30 cellular contexts compared by ENCODE assay signal in genomic region chr14:104900639-104901512, GRCh38. TPM values are rescaled to one million over a fixed set of nuclear protein-coding genes. Genes with fewer than 3 reads are reported as not detected.
DNase-seq lines count a peak whose midpoint lies in the region; ATAC-seq, FAIRE-seq and TF ChIP-seq lines count a peak whose summit lies in the region.
"Had no signal": no experiment of that assay in that cellular context is flagged by ENCODE, and none has a peak within 500 bp of the region (broad histone marks: within the 10 kb centered on the region; RNA-seq: fewer than 3 reads in every experiment).

No MANE protein-coding gene starts in this region.

- H3K4me1 ChIP-seq in A549 = peaks cover 7% of the 10 kb centered on the region
- H3K4me1 ChIP-seq in spleen = peaks cover 0 to 10% (median 0%) of the 10 kb centered on the region in 6 donors
- H3K4me1 ChIP-seq: SJSA1 had no signal

- 69% methylated on average over 12 of the region's 12 CpGs for WGBS in A549 (ENCODE audit: missing lambda C conversion rate)
- 80 to 88% (median 81%) methylated on average over 12 of the region's 12 CpGs for whole genome bisulfite sequencing in spleen, 5 donors

- no peak overlapping the region for H3K4me2 ChIP-seq in A549
- H3K4me2 ChIP-seq: PC-9 had no signal

- TF ChIP-seq CTCF in A549 (IDR thresholded peaks at IDR 0.05) (no peak), GM12865 (IDR thresholded peaks at IDR 0.05; ENCODE audit: insufficient read depth, low read depth, low read length, missing control alignments) (no peak), GM20000 (IDR thresholded peaks at IDR 0.05; ENCODE audit: extremely low read depth, missing control alignments) (no peak), spleen (IDR thresholded peaks at IDR 0.05 in 8 of 11, conservative IDR thresholded peaks at IDR 0.05 in 3 of 11) (no peak)

- H3K27ac ChIP-seq in A549 (no peak overlapping the region), spleen (no peak overlapping the region)
- H3K27ac ChIP-seq: GM23248, PC-9, SJSA1 had no signal

- peaks cover 0 to 37% (median 0%) of the 10 kb centered on the region in 7 donors for H3K27me3 ChIP-seq in spleen (replicated peaks in 1 of 7)
- H3K27me3 ChIP-seq: SJSA1 had no signal

- no peak for DNase-seq in A549 (ENCODE audit: low read depth in 1 of 2, low spot score in 1 of 2)
- peak; percentile 61 for DNase-seq in GM12865 (ENCODE audit: low read depth)
- peak; percentile 56 for DNase-seq in GM20000 (ENCODE audit: low spot score)
- peak; percentile 55 for DNase-seq in RPMI8226
- no peak for DNase-seq in NCI-H2171 treated with DMSO at 0.1 percent for 48 hours (lab: John Stamatoyannopoulos, UW)
- DNase-seq in Kasumi-1 (lab: John Stamatoyannopoulos, UW) = no peak
- DNase-seq in naive thymus-derived CD8-positive, alpha-beta T cell = no peak
- no peak for DNase-seq in spleen
- DNase-seq: C1 segment of cervical spinal cord, COR-L47, DMS53, GM23248, H7, NCI-H1048, NCI-H1417 treated with DMSO at 0.1 percent for 48 hours, NCI-H187, NCI-H2081 treated with DMSO at 0.1 percent for 48 hours, NCI-H2171, NCI-H524, NCI-H748 treated with DMSO at 0.1 percent for 48 hours, PC-9, Right ventricle myocardium superior, T-helper 2 cell had no signal

- H3K9me3 ChIP-seq in A549 (peaks cover 7% of the 10 kb centered on the region; the same call in 1 of the 3 replicates), spleen (no peaks in the 10 kb centered on the region)

- H3K27ac Mint-ChIP-seq in naive thymus-derived CD8-positive, alpha-beta T cell = no peak overlapping the region
- H3K27ac Mint-ChIP-seq: CD4-positive, alpha-beta memory T cell had no signal

- no peaks in the 10 kb centered on the region for H3K9me3 Mint-ChIP-seq in naive thymus-derived CD8-positive, alpha-beta T cell
- H3K9me3 Mint-ChIP-seq: CD4-positive, alpha-beta memory T cell had no signal

- H3K36me3 ChIP-seq in spleen = no peaks in the 10 kb centered on the region
- H3K36me3 ChIP-seq: SJSA1 had no signal

- H3K4me1 Mint-ChIP-seq in naive thymus-derived CD8-positive, alpha-beta T cell = peaks cover 0 to 5% (median 3%) of the 10 kb centered on the region in 4 donors

- peaks cover 7 to 22% (median 15%) of the 10 kb centered on the region in 5 donors for H3K27me3 Mint-ChIP-seq in naive thymus-derived CD8-positive, alpha-beta T cell

- intact Hi-C loops in spleen (cut with DNase I; ENCODE audit: low total_unique reads) = no loop called here

- H3K4me3 Mint-ChIP-seq in naive thymus-derived CD8-positive, alpha-beta T cell = no peak overlapping the region

- CTCF ChIA-PET in A549 (lab: Yijun Ruan, JAX) = interaction anchor here (0.9 to 2.3 kb wide), 5 partner anchors 12 to 145 kb away, joined by 3 to 9 read pairs (median 4); no protein-coding TSS in a partner anchor

- no peak for TF ChIP-seq EP300 in A549 (IDR thresholded peaks at IDR 0.05)

- no peak for ATAC-seq in A549
- ATAC-seq in naive thymus-derived CD8-positive, alpha-beta T cell = no peak
- ATAC-seq: HepG2 had no signal

- TF ChIP-seq POLR2A in A549 (IDR thresholded peaks at IDR 0.05; ENCODE audit: low read length) (no peak), spleen (IDR thresholded peaks at IDR 0.05) (no peak)

- TF ChIP-seq RAD21 in A549 (conservative IDR thresholded peaks at IDR 0.05 in 1 of 2, IDR thresholded peaks at IDR 0.05 in 1 of 2) = no peak

- peak; percentile 39 for FAIRE-seq in A549 (lab: Jason Lieb, UNC)
- FAIRE-seq: A204.1, HepG2 had no signal

- H3K36me3 Mint-ChIP-seq in naive thymus-derived CD8-positive, alpha-beta T cell = no peaks in the 10 kb centered on the region
- H3K36me3 Mint-ChIP-seq: CD4-positive, alpha-beta memory T cell had no signal

- no peak overlapping the region for H3K4me3 ChIP-seq in A549
- no peak overlapping the region for H3K4me3 ChIP-seq in GM12865 (ENCODE audit: low read depth, low read length)
- H3K4me3 ChIP-seq in spleen = no peak overlapping the region
- H3K4me3 ChIP-seq: GM23248, PC-9, SJSA1 had no signal

- POLR2A ChIA-PET in A549 (lab: Yijun Ruan, JAX) = no interaction called here
- POLR2A ChIA-PET in naive thymus-derived CD8-positive, alpha-beta T cell (lab: Charles Lee) = no interaction called here

TF ChIP-seq in A549, 52 proteins besides CTCF, POLR2A, EP300 and RAD21:
- TF ChIP-seq MYC (IDR thresholded peaks at IDR 0.05; ENCODE audit: borderline replicate concordance, low read length) (no peak), NFE2L2 (conservative IDR thresholded peaks at IDR 0.05; ENCODE audit: low read length) (no peak)
TF ChIP-seq in A549: peak in this region for 0.

RNA-seq across cellular contexts. Expression of gene PLD4, which starts 23.8 kb away (rescaled TPM):
- 0.01 TPM in 2 replicates for polyA plus RNA-seq in A549 (2011; rRNA removed)
- 0.03 TPM in 1 of 2 replicates, not detected in the other for polyA plus RNA-seq in A549 (2012; cell fraction: cytosol; rRNA removed)
- 0.06 and 0.11 TPM in 2 replicates for polyA plus RNA-seq in A549 (2012; cell fraction: nucleus; rRNA removed)
- polyA plus RNA-seq in A549 (2017; fragmentation: RNase III; extraction: RNeasy Plus Mini Kit Qiagen cat#74134 plus additional on column Dnase treatment) = 0.01 TPM in 2 of 3 replicates, not detected in the other
- 0.17 TPM in 1 of 2 replicates, not detected in the other for polyA minus RNA-seq in A549 (2011; rRNA and poly(A)+ RNA removed)
- total RNA-seq in naive thymus-derived CD8-positive, alpha-beta T cell = 1 to 10 TPM; 1.2 to 2.2 TPM
- polyA plus RNA-seq in naive thymus-derived CD8-positive, alpha-beta T cell = under 1 TPM in 2 of 3 donors, not detected in 1; 0.08 to 0.13 TPM
- total RNA-seq in spleen = 10 to 100 TPM in 6 of 7 donors, 1 to 10 TPM in 1; 5.4 to 30.2 (median 13.9) TPM
- 10 to 100 TPM; 25.8 to 31.3 (median 29.8) TPM for polyA plus RNA-seq in spleen
- total RNA-seq: CD4-positive, alpha-beta memory T cell; Daoy; G401; GM23248; H7; HepG2; PC-9; RPMI7951; SJSA1 had no signal
- polyA plus RNA-seq: GM23248, HepG2 had no signal

RNA-seq across cellular contexts. Expression of gene CEP170B, which starts 35.8 kb away (rescaled TPM):
- polyA plus RNA-seq in A549 (2011; rRNA removed) (3.9 and 4.5 TPM in 2 replicates), A549 (2017; fragmentation: RNase III; extraction: RNeasy Plus Mini Kit Qiagen cat#74134 plus additional on column Dnase treatment) (13.1 to 14.3 TPM (median 13.5 TPM) in 3 replicates), spleen (1 to 10 TPM in 1 of 3 donors, under 1 TPM in 2; 0.58 to 3.8 (median 0.72) TPM)
- polyA plus RNA-seq in A549 (2012; cell fraction: cytosol; rRNA removed) = 8.7 and 12.5 TPM in 2 replicates
- polyA plus RNA-seq in A549 (2012; cell fraction: nucleus; rRNA removed) = 59.0 and 71.9 TPM in 2 replicates
- 3.8 and 4.3 TPM in 2 replicates for polyA minus RNA-seq in A549 (2011; rRNA and poly(A)+ RNA removed)
- 1 to 10 TPM; 4.6 to 4.8 TPM for total RNA-seq in naive thymus-derived CD8-positive, alpha-beta T cell
- polyA plus RNA-seq in naive thymus-derived CD8-positive, alpha-beta T cell = under 1 TPM in 2 of 3 donors, not detected in 1; 0.03 to 0.05 TPM
- total RNA-seq in spleen = 10 to 100 TPM in 1 of 7 donors, 1 to 10 TPM in 6; 5.2 to 12.6 (median 5.9) TPM

Comparison
In these comparisons a context has a peak if more than half of its experiments do, and no peak if none do; other contexts are left out.
1. DNase-seq: peak in GM12865 (single experiment), GM20000 (single experiment) and RPMI8226 (single experiment); none in A549 (0 of 2), NCI-H2171 treated with DMSO at 0.1 percent for 48 hours (single experiment), Kasumi-1 (0 of 2), naive thymus-derived CD8-positive, alpha-beta T cell (0 of 10) and spleen (single experiment).
2. RNA of gene PLD4, which starts 23.8 kb away (polyA plus RNA-seq): 25.8 to 31.3 TPM in spleen; 0.08 to 0.13 TPM in naive thymus-derived CD8-positive, alpha-beta T cell and 0.01 to 0.11 TPM in A549; every median in the first group is over 10 times any median in the second.